Comparison of ENCODE assay signal across 8 cellular contexts in the genomic region with DNA sequence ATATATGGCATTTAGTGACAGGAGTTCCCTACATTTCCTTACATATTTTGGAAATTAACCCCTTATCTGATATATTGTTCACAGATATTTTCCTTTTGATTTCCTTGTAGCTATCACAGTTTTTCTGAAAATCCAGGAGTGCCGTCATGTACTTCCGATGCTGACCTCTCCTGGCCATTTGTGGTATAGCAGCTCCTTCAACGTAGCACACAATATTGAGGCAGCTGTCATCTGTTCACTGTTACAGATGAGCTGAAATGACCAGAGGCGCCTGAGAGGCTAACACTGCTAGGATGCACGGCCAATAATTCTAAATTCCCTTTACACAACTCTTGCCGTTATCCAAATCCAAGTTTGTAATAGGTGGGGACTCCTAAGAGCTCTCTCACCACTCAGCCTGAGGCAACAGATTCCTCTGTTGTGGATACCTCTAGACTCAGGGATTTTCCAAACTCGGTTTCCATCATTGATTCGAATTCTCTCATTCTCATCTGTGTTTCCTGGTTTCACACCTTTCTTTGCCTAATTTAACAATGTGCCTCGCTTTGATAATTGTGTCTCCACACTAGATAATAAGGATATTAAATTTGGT. TPM values are rescaled to one million over a fixed set of nuclear protein-coding genes. Genes with fewer than 3 reads are reported as not detected.
DNase-seq lines count a peak whose midpoint lies in the region; ATAC-seq and TF ChIP-seq lines count a peak whose summit lies in the region.

No MANE protein-coding gene starts in this region.

- no peak overlapping the region for H3K27ac Mint-ChIP-seq in activated naive CD4-positive, alpha-beta T cell treated with anti-CD3 and anti-CD28 coated beads, Interleukin-2, amount 10 ng/mL, durations not matched to agents 7 days and 5 days

- in situ Hi-C loops in SK-MEL-5 (cut with HindIII; ENCODE audit: low pct_unique_long_range_greater_than_20kb, low sequenced_read_pairs) = no loop called here

- no peaks in the 10 kb centered on the region for H3K4me1 ChIP-seq in prostate gland (replicated peaks)

- peaks cover 4% of the 10 kb centered on the region for H3K27me3 Mint-ChIP-seq in activated naive CD4-positive, alpha-beta T cell treated with anti-CD3 and anti-CD28 coated beads, Interleukin-2, amount 10 ng/mL, durations not matched to agents 7 days and 5 days

- no peaks in the 10 kb centered on the region for H3K9me3 ChIP-seq in prostate gland

- WGBS in prostate gland = 18% methylated on average over 9 of the region's 9 CpGs

- DNase-seq in HEK293T (ENCODE audit: extremely low spot score) (peak; percentile 62), MV-4-11 (lab: John Stamatoyannopoulos, UW) (peak; percentile 30), SK-MEL-5 (ENCODE audit: low read depth, low spot score) (peak; percentile 73), Right ventricle myocardium superior (peak; percentile 39), prostate gland (ENCODE audit: low spot score) (peak; percentile 39)
- DNase-seq in activated naive CD4-positive, alpha-beta T cell treated with anti-CD3 and anti-CD28 coated beads, Interleukin-2, amount 10 ng/mL, durations not matched to agents 7 days and 5 days = peak; percentile 74

- no peaks in the 10 kb centered on the region for H3K36me3 Mint-ChIP-seq in activated naive CD4-positive, alpha-beta T cell treated with anti-CD3 and anti-CD28 coated beads, Interleukin-2, amount 10 ng/mL, durations not matched to agents 7 days and 5 days

- CTCF ChIA-PET in HEK293T (lab: Yijun Ruan, JAX) = interaction anchor here (0.8 to 1.4 kb wide), 6 partner anchors 23 to 1622 kb away, joined by 3 to 9 read pairs (median 3); no protein-coding TSS in a partner anchor
- CTCF ChIA-PET in activated naive CD4-positive, alpha-beta T cell treated with anti-CD3 and anti-CD28 coated beads, Interleukin-2, amount 10 ng/mL, durations not matched to agents 7 days and 5 days (lab: Charles Lee) = interaction anchor here (1.1 to 3.6 kb wide), 7 partner anchors 12 to 1625 kb away, joined by 3 to 36 read pairs (median 6); no protein-coding TSS in a partner anchor

- TF ChIP-seq POLR2A in prostate gland (IDR thresholded peaks at IDR 0.05) = no peak

- TF ChIP-seq CTCF in GM12872 (IDR thresholded peaks at IDR 0.05; ENCODE audit: insufficient read depth, low read depth, low read length) = peak; percentile 88
- peak; percentile 33 to 65 (median 57) for TF ChIP-seq CTCF in prostate gland (IDR thresholded peaks at IDR 0.05)

- no peak overlapping the region for H3K4me3 Mint-ChIP-seq in activated naive CD4-positive, alpha-beta T cell treated with anti-CD3 and anti-CD28 coated beads, Interleukin-2, amount 10 ng/mL, durations not matched to agents 7 days and 5 days

- H3K4me1 Mint-ChIP-seq in activated naive CD4-positive, alpha-beta T cell treated with anti-CD3 and anti-CD28 coated beads, Interleukin-2, amount 10 ng/mL, durations not matched to agents 7 days and 5 days = no peaks in the 10 kb centered on the region

- no peaks in the 10 kb centered on the region for H3K36me3 ChIP-seq in prostate gland

- no peak overlapping the region for H3K27ac ChIP-seq in prostate gland

- intact Hi-C loops in Right ventricle myocardium superior (cut with DNase I) (loop anchor here (5.0 kb wide), 1 partner anchor 1623 kb away; no protein-coding TSS in a partner anchor), prostate gland (cut with DNase I) (loop anchor here (5.0 kb wide), 1 partner anchor 1623 kb away; no protein-coding TSS in a partner anchor)

- POLR2A ChIA-PET in HEK293T (lab: Yijun Ruan, JAX) = no interaction called here

- H3K4me3 ChIP-seq in prostate gland = no peak overlapping the region

- peak; percentile 61 for ATAC-seq in Right ventricle myocardium superior (ENCODE audit: poor library complexity)
- no peak for ATAC-seq in HG03139 (IDR thresholded peaks at IDR 0.05; ENCODE audit: unreplicated experiment)

- no peaks in the 10 kb centered on the region for H3K9me3 Mint-ChIP-seq in activated naive CD4-positive, alpha-beta T cell treated with anti-CD3 and anti-CD28 coated beads, Interleukin-2, amount 10 ng/mL, durations not matched to agents 7 days and 5 days

- no peaks in the 10 kb centered on the region for H3K27me3 ChIP-seq in prostate gland (replicated peaks; ENCODE audit: insufficient read depth)

TF ChIP-seq in HEK293T, 16 proteins besides CTCF, POLR2A, EP300 and RAD21:
- TF ChIP-seq LEF1 (IDR thresholded peaks at IDR 0.05; ENCODE audit: borderline replicate concordance) (no peak), L3MBTL2 (conservative IDR thresholded peaks at IDR 0.05) (no peak), SUZ12 (IDR thresholded peaks at IDR 0.05) (no peak), FOXK2 (IDR thresholded peaks at IDR 0.05) (no peak), BHLHE40 (IDR thresholded peaks at IDR 0.05; ENCODE audit: borderline replicate concordance) (no peak), TARDBP (IDR thresholded peaks at IDR 0.05) (no peak), CTBP1 (IDR thresholded peaks at IDR 0.05; ENCODE audit: borderline replicate concordance) (no peak), ARNT (IDR thresholded peaks at IDR 0.05) (no peak), FOXM1 (IDR thresholded peaks at IDR 0.05; ENCODE audit: borderline replicate concordance) (no peak), ELF4 (IDR thresholded peaks at IDR 0.05) (no peak), ZNF384 (IDR thresholded peaks at IDR 0.05) (no peak), PKNOX1 (IDR thresholded peaks at IDR 0.05) (no peak), HDGF (IDR thresholded peaks at IDR 0.05; ENCODE audit: borderline replicate concordance) (no peak)

RNA-seq across cellular contexts. Expression of gene MMUT, which starts 53.0 kb away (rescaled TPM):
- 11.5 and 11.9 TPM in 2 replicates for total RNA-seq in SK-MEL-5 (2014; rRNA removed; shearing (Covaris generic))
- polyA plus RNA-seq in SK-MEL-5 (2015; cell fraction: cytosol; rRNA removed) = 10.3 and 15.3 TPM in 2 replicates
- polyA plus RNA-seq in SK-MEL-5 (2015; cell fraction: nucleus; rRNA removed) = 11.2 and 14.2 TPM in 2 replicates
- total RNA-seq in Right ventricle myocardium superior = 33.9 TPM
- 10 to 100 TPM; 13.7 to 23.9 TPM for total RNA-seq in prostate gland

RNA-seq across cellular contexts. Expression of gene CENPQ, which starts 53.1 kb away (rescaled TPM):
- 14.2 and 14.7 TPM in 2 replicates for total RNA-seq in SK-MEL-5 (2014; rRNA removed; shearing (Covaris generic))
- polyA plus RNA-seq in SK-MEL-5 (2015; cell fraction: cytosol; rRNA removed) = 7.0 and 9.5 TPM in 2 replicates
- 7.1 and 12.2 TPM in 2 replicates for polyA plus RNA-seq in SK-MEL-5 (2015; cell fraction: nucleus; rRNA removed)
- 5.1 TPM for total RNA-seq in Right ventricle myocardium superior
- 1 to 10 TPM; 3.5 to 3.8 TPM for total RNA-seq in prostate gland
